Comparison of ENCODE assay signal across 1 cellular context in genomic region chr7:78490526-78490925, GRCh38.
TF ChIP-seq lines count a peak whose summit lies in the region.

No MANE protein-coding gene starts in this region.

TF ChIP-seq in GM23338, 12 proteins besides CTCF, POLR2A, EP300 and RAD21 (continued from another document):
- no peak for TF ChIP-seq ZNF462 (CRISPR knock-in tag; IDR thresholded peaks at IDR 0.05)
